ENCODE assay signal across 17 cellular contexts in genomic region chr7:33614357-33615132, GRCh38.
A peak's percentile ranks its signal among the peaks of the same experiment; 100 is the strongest.
DNase-seq lines count a peak whose midpoint lies in the region; ATAC-seq, FAIRE-seq and TF ChIP-seq lines count a peak whose summit lies in the region.
"Had no signal": no experiment of that assay in that cellular context is flagged by ENCODE, and none has a peak within 500 bp of the region (broad histone marks: within the 10 kb centered on the region; RNA-seq: fewer than 3 reads in every experiment).

No MANE protein-coding gene starts in this region.

- no peak overlapping the region for H3K18ac ChIP-seq in neuronal stem cell (ENCODE audit: low read length)

- TF ChIP-seq RAD21 in GM12878 (IDR thresholded peaks at IDR 0.05; ENCODE audit: insufficient read depth, low read depth, low read length), result no peak
- TF ChIP-seq RAD21 in HepG2 (CRISPR knock-in tag; IDR thresholded peaks at IDR 0.05), result no peak

- H4K20me1 ChIP-seq in GM12878 (ENCODE audit: control insufficient read depth, insufficient read depth) (no peaks in the 10 kb centered on the region), HepG2 (ENCODE audit: insufficient read depth, low read length) (no peaks in the 10 kb centered on the region)

- BruUV-seq in GM12878 (replicated peaks; lab: Mats Ljungman, UMichigan), result no TSS peak
- no TSS peak for BruUV-seq in HepG2 (replicated peaks; lab: Mats Ljungman, UMichigan)

- H3K27me3 ChIP-seq in GM12878 (replicated peaks in 1 of 2; ENCODE audit: control insufficient read depth in 2 of 2, insufficient read depth in 2 of 2, low read length in 1 of 2), result no peaks in the 10 kb centered on the region
- H3K27me3 ChIP-seq in neuronal stem cell (ENCODE audit: control insufficient read depth in 3 of 3, insufficient read depth in 3 of 3, low read depth in 1 of 3, low read length in 3 of 3), result no peaks in the 10 kb centered on the region
- no peaks in the 10 kb centered on the region for H3K27me3 ChIP-seq in stomach smooth muscle (ENCODE audit: control insufficient read depth in 1 of 2, insufficient read depth in 2 of 2, low read length in 2 of 2)
- no peaks in the 10 kb centered on the region for H3K27me3 ChIP-seq in HepG2 (ENCODE audit: control insufficient read depth in 1 of 2, insufficient read depth in 2 of 2, low read length in 2 of 2)
- H3K27me3 ChIP-seq: BE2C had no signal

- RAD21 ChIA-PET in GM12878 (lab: Charles Lee; ENCODE audit: unreplicated experiment), result no interaction called here

- H4K8ac ChIP-seq in neuronal stem cell (ENCODE audit: low read depth, low read length), result peak overlapping the region; percentile 56

- no peak overlapping the region for H3K23ac ChIP-seq in neuronal stem cell (ENCODE audit: low read depth, low read length, poor library complexity)

- H3K9ac ChIP-seq in GM12878 (ENCODE audit: control insufficient read depth, insufficient read depth, low read length), result no peak overlapping the region
- no peak overlapping the region for H3K9ac ChIP-seq in neuronal stem cell (ENCODE audit: low read depth, low read length, poor library complexity)
- H3K9ac ChIP-seq in stomach smooth muscle (ENCODE audit: low read length in 2 of 2), result no peak overlapping the region
- H3K9ac ChIP-seq in HepG2 (ENCODE audit: insufficient read depth, low read depth, low read length), result no peak overlapping the region
- H3K9ac ChIP-seq: GM23248 had no signal

- no peak overlapping the region for H2AK5ac ChIP-seq in neuronal stem cell (ENCODE audit: low read depth, low read length)

- 41% methylated on average over 6 of the region's 6 CpGs for WGBS in GM12878 (ENCODE audit: insufficient coverage, insufficient replicate concordance, low lambda C conversion rate, missing lambda C conversion rate)
- WGBS in neuronal stem cell (ENCODE audit: extremely low coverage in 2 of 2, insufficient read length in 2 of 2, insufficient replicate concordance in 1 of 2), 2 donors, result no CpG with 5 or more reads among the region's 6 CpGs
- 30% methylated on average over 6 of the region's 6 CpGs for WGBS in HepG2 (ENCODE audit: low lambda C conversion rate)

- no peak overlapping the region for H3K4ac ChIP-seq in neuronal stem cell (ENCODE audit: low read length)

- no peak overlapping the region for H3K14ac ChIP-seq in neuronal stem cell (ENCODE audit: low read length)

- H3K79me2 ChIP-seq in GM12878 (ENCODE audit: control insufficient read depth, insufficient read depth, low read length), result no peaks in the 10 kb centered on the region
- H3K79me2 ChIP-seq in HepG2 (ENCODE audit: insufficient read depth, low read length), result no peaks in the 10 kb centered on the region

- no peak for DNase-seq in H54 (ENCODE audit: insufficient read length, low spot score)
- DNase-seq in GM12878 (ENCODE audit: low read depth, low spot score), result no peak
- DNase-seq in neuronal stem cell (ENCODE audit: low spot score), result no peak
- DNase-seq in HepG2 (ENCODE audit: low spot score), result no peak
- DNase-seq in COR-L47 (lab: John Stamatoyannopoulos, UW), result no peak
- DNase-seq: BE2C; CD4-positive, alpha-beta memory T cell; DMS153; DMS79 treated with DMSO at 0.1 percent for 48 hours; GF-D8; GM23248; H7 had no signal

- peak; percentile 23 for FAIRE-seq in H54 (lab: Jason Lieb, UNC)
- no peak for FAIRE-seq in GM12878 (lab: Jason Lieb, UNC)
- FAIRE-seq in HepG2 (lab: Jason Lieb, UNC), result no peak
- FAIRE-seq: A204.1, D721Med had no signal

- H3K4me3 ChIP-seq in GM12878 (no peak overlapping the region), neuronal stem cell (ENCODE audit: low read length in 2 of 2) (no peak overlapping the region), stomach smooth muscle (ENCODE audit: low read length in 2 of 2) (no peak overlapping the region), HepG2 (replicated peaks in 1 of 3; ENCODE audit: insufficient read depth in 1 of 3, low read depth in 2 of 3, low read length in 3 of 3) (no peak overlapping the region)
- H3K4me3 ChIP-seq: GM23248 had no signal

- TF ChIP-seq POLR2A in H54 (IDR thresholded peaks at IDR 0.05; ENCODE audit: low read depth, low read length) (no peak), GM12878 (IDR thresholded peaks at IDR 0.05; ENCODE audit: low read depth, low read length) (no peak), HepG2 (IDR thresholded peaks at IDR 0.05; ENCODE audit: insufficient read depth in 1 of 2, low read depth in 2 of 2, low read length in 2 of 2) (no peak)

- TF ChIP-seq EP300 in GM12878 (IDR thresholded peaks at IDR 0.05; ENCODE audit: borderline replicate concordance in 1 of 2, control insufficient read depth in 1 of 2, low read depth in 2 of 2, low read length in 2 of 2) (no peak), HepG2 (IDR thresholded peaks at IDR 0.05; ENCODE audit: low read depth in 2 of 2, low read length in 2 of 2) (no peak), HepG2 (CRISPR knock-in tag; IDR thresholded peaks at IDR 0.05; ENCODE audit: borderline replicate concordance) (no peak)

- TF ChIP-seq CTCF in GM12878 (IDR thresholded peaks at IDR 0.05 in 2 of 3, conservative IDR thresholded peaks at IDR 0.05 in 1 of 3; ENCODE audit: control insufficient read depth in 2 of 3, extremely low read depth in 1 of 3, insufficient read depth in 1 of 3, low read depth in 3 of 3, low read length in 3 of 3) (no peak), HepG2 (CRISPR knock-in tag; IDR thresholded peaks at IDR 0.05) (no peak)

- H3K4me1 ChIP-seq in GM12878 (ENCODE audit: control insufficient read depth, insufficient read depth, low read length) (no peaks in the 10 kb centered on the region), neuronal stem cell (ENCODE audit: control insufficient read depth in 2 of 2, insufficient read depth in 1 of 2, low read depth in 1 of 2, low read length in 2 of 2) (no peaks in the 10 kb centered on the region), stomach smooth muscle (ENCODE audit: control insufficient read depth, insufficient read depth, low read length) (peaks cover 6% of the 10 kb centered on the region), HepG2 (ENCODE audit: insufficient read depth, low read length) (peaks cover 27% of the 10 kb centered on the region; the same call in 1 of the 2 replicates)

- intact Hi-C loops in GM12878 (cut with micrococcal nuclease; ENCODE audit: unreplicated experiment), result no loop called here
- intact Hi-C loops in HepG2 (cut with micrococcal nuclease; ENCODE audit: unreplicated experiment), result no loop called here

- CTCF ChIA-PET in GM12878 (lab: Yijun Ruan, JAX) (interaction anchor here (0.7 kb wide), 1 partner anchor 14 kb away, joined by 3 read pairs; no protein-coding TSS in a partner anchor), HepG2 (lab: Yijun Ruan, JAX; ENCODE audit: low intra/inter-chr PET ratio, low total read pairs) (no interaction called here)

- H4K91ac ChIP-seq in neuronal stem cell (ENCODE audit: low read depth, low read length, poor library complexity), result no peak overlapping the region

- no peaks in the 10 kb centered on the region for H3K36me3 ChIP-seq in GM12878 (ENCODE audit: control insufficient read depth in 2 of 2, insufficient read depth in 2 of 2, low read length in 1 of 2)
- H3K36me3 ChIP-seq in neuronal stem cell (replicated peaks in 1 of 2; ENCODE audit: control insufficient read depth in 2 of 2, insufficient read depth in 2 of 2, low read length in 2 of 2), result no peaks in the 10 kb centered on the region
- no peaks in the 10 kb centered on the region for H3K36me3 ChIP-seq in stomach smooth muscle (ENCODE audit: control insufficient read depth in 2 of 2, insufficient read depth in 2 of 2, low read length in 2 of 2)
- H3K36me3 ChIP-seq in HepG2 (replicated peaks in 1 of 2; ENCODE audit: control insufficient read depth in 1 of 2, insufficient read depth in 2 of 2, low read length in 2 of 2), result no peaks in the 10 kb centered on the region
- H3K36me3 ChIP-seq: BE2C had no signal

- H3K27ac ChIP-seq in GM12878 (ENCODE audit: control insufficient read depth, insufficient read depth) (no peak overlapping the region), neuronal stem cell (replicated peaks; ENCODE audit: low read length) (no peak overlapping the region), stomach smooth muscle (ENCODE audit: low read length) (peak overlapping the region; percentile 46), HepG2 (ENCODE audit: extremely low read length, insufficient read depth, low read length) (no peak overlapping the region)
- H3K27ac ChIP-seq: C4-2B, GM23248 had no signal

- H2BK12ac ChIP-seq in neuronal stem cell (ENCODE audit: low read length), result no peak overlapping the region

- H3K9me3 ChIP-seq in GM12878 (replicated peaks; ENCODE audit: control insufficient read depth, insufficient read depth, low read length) (no peaks in the 10 kb centered on the region), neuronal stem cell (replicated peaks in 1 of 2; ENCODE audit: control insufficient read depth in 2 of 2, insufficient read depth in 1 of 2, low read depth in 1 of 2, low read length in 2 of 2) (no peaks in the 10 kb centered on the region), stomach smooth muscle (ENCODE audit: control insufficient read depth in 2 of 2, low read length in 2 of 2) (no peaks in the 10 kb centered on the region), HepG2 (ENCODE audit: low read length) (no peaks in the 10 kb centered on the region)
- H3K9me3 ChIP-seq: BE2C had no signal

- H3K79me1 ChIP-seq in neuronal stem cell (ENCODE audit: low read depth, low read length), result no peaks in the 10 kb centered on the region

- SMC1A ChIA-PET in GM12878 (lab: Charles Lee; ENCODE audit: uncharacterized antibody, unreplicated experiment), result interaction anchor here (0.9 kb wide), 1 partner anchor 8 kb away, joined by 3 read pairs; no protein-coding TSS in a partner anchor

- no peak overlapping the region for H2BK15ac ChIP-seq in neuronal stem cell (ENCODE audit: low read length)

- no peak overlapping the region for H3K4me2 ChIP-seq in GM12878 (ENCODE audit: control insufficient read depth, insufficient read depth)
- H3K4me2 ChIP-seq in neuronal stem cell (ENCODE audit: insufficient read depth, low read length, poor library complexity, severe bottlenecking), result no peak overlapping the region
- no peak overlapping the region for H3K4me2 ChIP-seq in HepG2 (ENCODE audit: low read depth, low read length)

- in situ Hi-C loops in GM12878 (cut with MboI) (no loop called here), HepG2 (cut with HindIII; ENCODE audit: extremely low pct_ligation_motif_present, low pct_unique_long_range_greater_than_20kb) (no loop called here)

- no peak overlapping the region for H2BK120ac ChIP-seq in neuronal stem cell (ENCODE audit: low read depth, low read length)

- H2AFZ ChIP-seq in GM12878 (ENCODE audit: control insufficient read depth, low read depth, low read length), result no peak overlapping the region
- H2AFZ ChIP-seq in neuronal stem cell (ENCODE audit: low read length), result no peak overlapping the region
- H2AFZ ChIP-seq in HepG2 (ENCODE audit: low read length), result no peak overlapping the region
- H2AFZ ChIP-seq: GM23248 had no signal

- POLR2A ChIA-PET in GM12878 (lab: Charles Lee), result no interaction called here
- POLR2A ChIA-PET in HepG2 (lab: Yijun Ruan, JAX), result no interaction called here

- no peak overlapping the region for H2BK5ac ChIP-seq in neuronal stem cell (ENCODE audit: low read length)

- ATAC-seq in GM12878, result no peak
- ATAC-seq in HG02763 (IDR thresholded peaks at IDR 0.05; ENCODE audit: unreplicated experiment), result no peak
- ATAC-seq in HepG2, result no peak

TF ChIP-seq in GM12878, 131 proteins besides CTCF, POLR2A, EP300 and RAD21 (continues in another document):
- TF ChIP-seq NR2F1 (conservative IDR thresholded peaks at IDR 0.05), result peak; percentile 78
